Comparison of ENCODE assay signal across 20 cellular contexts in genomic region chr12:116414891-116415290, GRCh38.
DNase-seq lines count a peak whose midpoint lies in the region; ATAC-seq, FAIRE-seq and TF ChIP-seq lines count a peak whose summit lies in the region.
"Had no signal": no experiment of that assay in that cellular context is flagged by ENCODE, and none has a peak within 500 bp of the region (broad histone marks: within the 10 kb centered on the region; RNA-seq: fewer than 3 reads in every experiment).

No MANE protein-coding gene starts in this region.

- H4K8ac ChIP-seq in H1 (ENCODE audit: extremely low read depth, insufficient read depth, low read length): no peak overlapping the region

- TF ChIP-seq CTCF in HEK293 (tag by site-specific recombination; IDR thresholded peaks at IDR 0.05): no peak
- no peak for TF ChIP-seq CTCF in Panc1 (IDR thresholded peaks at IDR 0.05)
- TF ChIP-seq CTCF in H1 (IDR thresholded peaks at IDR 0.05; ENCODE audit: control extremely low read depth in 1 of 3, insufficient read depth in 1 of 3, low read depth in 1 of 3, low read length in 3 of 3): no peak
- TF ChIP-seq CTCF in neural progenitor cell (IDR thresholded peaks at IDR 0.05): no peak

- no peak overlapping the region for H3K4me3 Mint-ChIP-seq in neural progenitor cell
- H3K4me3 Mint-ChIP-seq: B cell; CD8-positive, alpha-beta T cell; GM23338 had no signal

- H4K5ac ChIP-seq in H1 (ENCODE audit: insufficient read length, low read depth, low read length): no peak overlapping the region

- intact Hi-C loops in Panc1 (cut with micrococcal nuclease; ENCODE audit: unreplicated experiment): no loop called here

- H3K4me1 ChIP-seq in HEK293 (ENCODE audit: control insufficient read depth, insufficient read depth, low read length) (no peaks in the 10 kb centered on the region), Panc1 (ENCODE audit: control insufficient read depth, insufficient read depth, low read length) (peaks cover 20% of the 10 kb centered on the region), H1 (replicated peaks in 1 of 4; ENCODE audit: control insufficient read depth in 3 of 4, insufficient read depth in 4 of 4, low read length in 3 of 4) (peaks cover 3 to 10% (median 5%) of the 10 kb centered on the region in 4 experiments; a peak in 6 of 7 replicates), neural progenitor cell (peaks cover 12% of the 10 kb centered on the region)

- H3K56ac ChIP-seq in H1 (replicated peaks; ENCODE audit: insufficient read length, low read depth, low read length): no peak overlapping the region

- H2BK5ac ChIP-seq in H1 (ENCODE audit: low read depth, low read length): peak overlapping the region; percentile 91

- POLR2A ChIA-PET in HEK293 (lab: Yijun Ruan, JAX): no interaction called here
- POLR2A ChIA-PET in Panc1 (lab: Charles Lee): no interaction called here
- POLR2A ChIA-PET in H1 (lab: Charles Lee; ENCODE audit: partially characterized antibody): interaction anchor here (1.1 kb wide), 1 partner anchor 23 kb away, joined by 3 read pairs; no protein-coding TSS in a partner anchor
- POLR2A ChIA-PET in HEK293T (lab: Yijun Ruan, JAX): no interaction called here

- peak overlapping the region; percentile 99; the same call in 1 of the 2 replicates for H2BK15ac ChIP-seq in H1 (ENCODE audit: low read length)

- H3K36me3 ChIP-seq in HEK293 (ENCODE audit: control insufficient read depth in 2 of 2, insufficient read depth in 1 of 2, low read length in 2 of 2) (no peaks in the 10 kb centered on the region), Panc1 (ENCODE audit: control insufficient read depth, insufficient read depth, low read length) (no peaks in the 10 kb centered on the region), H1 (ENCODE audit: control insufficient read depth in 2 of 4, insufficient read depth in 4 of 4, low read length in 3 of 4) (no peaks in the 10 kb centered on the region; a peak in 1 of 8 replicates), neural progenitor cell (no peaks in the 10 kb centered on the region)
- H3K36me3 ChIP-seq: BLaER1 treated with 17β-estradiol and CSF1 and Interleukin-3, amounts not matched to agents 10 nM and 100 nM had no signal

- TF ChIP-seq POLR2A in H1 (IDR thresholded peaks at IDR 0.05; ENCODE audit: control extremely low read depth in 1 of 2, low read depth in 2 of 2, low read length in 2 of 2) (no peak), GM12892 (IDR thresholded peaks at IDR 0.05; ENCODE audit: low read depth, low read length) (no peak)

- H4K20me1 ChIP-seq in H1 (replicated peaks in 1 of 2; ENCODE audit: control insufficient read depth in 1 of 2, insufficient read depth in 2 of 2, low read length in 2 of 2): peaks cover 0 to 4% of the 10 kb centered on the region in 2 experiments
- H4K20me1 ChIP-seq in neural progenitor cell (ENCODE audit: low read depth): no peaks in the 10 kb centered on the region
- H4K20me1 ChIP-seq: BLaER1 treated with 17β-estradiol and CSF1 and Interleukin-3, amounts not matched to agents 10 nM and 100 nM had no signal

- CTCF ChIA-PET in HEK293 (lab: Yijun Ruan, JAX): no interaction called here
- CTCF ChIA-PET in Panc1 (lab: Charles Lee): no interaction called here
- CTCF ChIA-PET in H1 (lab: Charles Lee; ENCODE audit: partially characterized antibody): interaction anchor here (0.6 to 1.6 kb wide), 3 partner anchors 10 to 137 kb away, joined by 3 to 4 read pairs (median 4); no protein-coding TSS in a partner anchor
- CTCF ChIA-PET in HEK293T (lab: Yijun Ruan, JAX): no interaction called here

- no TSS peak for BruUV-seq in Panc1 (replicated peaks; lab: Mats Ljungman, UMichigan)

- peaks cover 7% of the 10 kb centered on the region for H3K23me2 ChIP-seq in H1 (ENCODE audit: low read depth, low read length)

- peaks cover 5% of the 10 kb centered on the region for H3K27me3 Mint-ChIP-seq in neural progenitor cell (ENCODE audit: insufficient read depth, low read depth)
- H3K27me3 Mint-ChIP-seq: B cell had no signal

- H3K27ac Mint-ChIP-seq in neural progenitor cell: no peak overlapping the region
- H3K27ac Mint-ChIP-seq: B cell; CD8-positive, alpha-beta T cell; GM23338 had no signal

- no peak for ATAC-seq in Panc1
- ATAC-seq: CD8-positive, alpha-beta T cell; HCT116 had no signal

- peaks cover 33% of the 10 kb centered on the region for H3F3A ChIP-seq in neural progenitor cell (ENCODE audit: low read depth)

- H3K27ac ChIP-seq in HEK293 (ENCODE audit: extremely low read depth, low read depth, low read length) (no peak overlapping the region), Panc1 (ENCODE audit: low read length) (peak overlapping the region; percentile 75; the same call in 1 of the 2 replicates), H1 (ENCODE audit: low read depth, low read length) (no peak overlapping the region), neural progenitor cell (peak overlapping the region; percentile 61)
- H3K27ac ChIP-seq: BLaER1 treated with 17β-estradiol and CSF1 and Interleukin-3, amounts not matched to agents 10 nM and 100 nM had no signal

- H3K79me2 ChIP-seq in H1 (ENCODE audit: control insufficient read depth in 1 of 2, insufficient read depth in 2 of 2, low read length in 2 of 2) (no peaks in the 10 kb centered on the region), neural progenitor cell (ENCODE audit: low read depth) (no peaks in the 10 kb centered on the region)

- H3K4me2 ChIP-seq in H1 (ENCODE audit: insufficient read depth in 1 of 2, low read depth in 2 of 2, low read length in 2 of 2) (peak overlapping the region in 1 of 2 experiments; percentile 3; a peak in 1 of 4 replicates), neural progenitor cell (no peak overlapping the region)
- H3K4me2 ChIP-seq: BLaER1 treated with 17β-estradiol and CSF1 and Interleukin-3, amounts not matched to agents 10 nM and 100 nM; GM23338 had no signal

- H2AFZ ChIP-seq in H1 (ENCODE audit: low read length) (no peak overlapping the region), neural progenitor cell (replicated peaks) (no peak overlapping the region)
- H2AFZ ChIP-seq: GM23338 had no signal

- in situ Hi-C loops in Panc1 (cut with HindIII; ENCODE audit: low pct_unique_long_range_greater_than_20kb, low sequenced_read_pairs): no loop called here

- 90% methylated on average over 12 of the region's 12 CpGs; no CpG with 5 or more reads in 1 of the 2 experiments for WGBS in H1 (ENCODE audit: extremely low coverage in 1 of 2, insufficient coverage in 1 of 2, insufficient read length in 1 of 2, insufficient replicate concordance in 2 of 2, low coverage in 1 of 2, low lambda C conversion rate in 2 of 2, missing lambda C conversion rate in 1 of 2), 2 experiments

- H4K91ac ChIP-seq in H1 (replicated peaks; ENCODE audit: insufficient read length, low read length): peak overlapping the region; percentile 76

- H3K79me1 ChIP-seq in H1 (ENCODE audit: low read depth, low read length): no peaks in the 10 kb centered on the region

- peak overlapping the region; percentile 100 for H2AK5ac ChIP-seq in H1 (ENCODE audit: low read depth, low read length)

- no peak overlapping the region for H2BK120ac ChIP-seq in H1 (replicated peaks; ENCODE audit: low read depth, low read length)

- peak overlapping the region; percentile 90 for H2BK12ac ChIP-seq in H1 (ENCODE audit: low read depth, low read length)

- peak overlapping the region; percentile 80 for H3K18ac ChIP-seq in H1 (ENCODE audit: extremely low read depth, low read length)

- TF ChIP-seq RAD21 in H1 (IDR thresholded peaks at IDR 0.05 in 1 of 2, conservative IDR thresholded peaks at IDR 0.05 in 1 of 2; ENCODE audit: low read depth in 2 of 2, low read length in 2 of 2): no peak

- H3K4ac ChIP-seq in H1 (replicated peaks; ENCODE audit: insufficient read length, low read depth, low read length): peak overlapping the region; percentile 62

- no peak for TF ChIP-seq EP300 in H1 (IDR thresholded peaks at IDR 0.05; ENCODE audit: borderline replicate concordance in 1 of 2, low read depth in 2 of 2, low read length in 2 of 2)

- H3K4me3 ChIP-seq in HEK293 (ENCODE audit: low read depth, low read length) (no peak overlapping the region), Panc1 (ENCODE audit: low read depth in 2 of 2, low read length in 2 of 2) (no peak overlapping the region), H1 (ENCODE audit: extremely low read depth in 1 of 4, insufficient read depth in 2 of 4, low read depth in 3 of 4, low read length in 4 of 4) (no peak overlapping the region), neural progenitor cell (no peak overlapping the region)
- H3K4me3 ChIP-seq: BLaER1 treated with 17β-estradiol and CSF1 and Interleukin-3, amounts not matched to agents 10 nM and 100 nM; GM23338 had no signal

- DNase-seq in Panc1 (ENCODE audit: low read depth, low spot score) (no peak), H1 (ENCODE audit: low read depth in 1 of 2, low spot score in 2 of 2) (no peak), neural progenitor cell (ENCODE audit: low spot score) (no peak), HEK293T (ENCODE audit: extremely low spot score) (no peak), GM12892 (ENCODE audit: insufficient read length) (no peak)
- no peak for DNase-seq in effector CD8-positive, alpha-beta T cell (lab: John Stamatoyannopoulos, UW)
- no peak for DNase-seq in activated naive CD4-positive, alpha-beta T cell treated with anti-CD3 and anti-CD28 coated beads, Interleukin-2, amount 50 U/mL, for 16 hours
- DNase-seq: 8988T; Calu3; CD8-positive, alpha-beta T cell; DND-41; EL; H7 had no signal

- H2BK20ac ChIP-seq in H1 (ENCODE audit: low read length): peak overlapping the region; percentile 84; the same call in 1 of the 2 replicates

- no peaks in the 10 kb centered on the region for H3K36me3 Mint-ChIP-seq in neural progenitor cell
- H3K36me3 Mint-ChIP-seq: CD8-positive, alpha-beta T cell had no signal

- H3K14ac ChIP-seq in H1 (ENCODE audit: insufficient read length): no peak overlapping the region

- H3K9me3 ChIP-seq in HEK293 (ENCODE audit: control insufficient read depth, insufficient read depth, low read depth, low read length) (no peaks in the 10 kb centered on the region), Panc1 (ENCODE audit: control insufficient read depth, insufficient read depth, low read depth, low read length) (no peaks in the 10 kb centered on the region), H1 (ENCODE audit: insufficient read depth in 2 of 2, low read depth in 1 of 2, low read length in 1 of 2) (no peaks in the 10 kb centered on the region), neural progenitor cell (ENCODE audit: low read depth) (no peaks in the 10 kb centered on the region)
- H3K9me3 ChIP-seq: BLaER1 treated with 17β-estradiol and CSF1 and Interleukin-3, amounts not matched to agents 10 nM and 100 nM had no signal

- H3K4me1 Mint-ChIP-seq in neural progenitor cell: peaks cover 9% of the 10 kb centered on the region
- H3K4me1 Mint-ChIP-seq: GM23338 had no signal

- H3K9ac ChIP-seq in H1 (replicated peaks in 1 of 4; ENCODE audit: extremely low read depth in 1 of 4, low read depth in 3 of 4, low read length in 3 of 4) (no peak overlapping the region), neural progenitor cell (no peak overlapping the region)
- H3K9ac ChIP-seq: BLaER1 treated with 17β-estradiol and CSF1 and Interleukin-3, amounts not matched to agents 10 nM and 100 nM had no signal

- no peak overlapping the region for H3K23ac ChIP-seq in H1 (ENCODE audit: insufficient read length)

- H3K27me3 ChIP-seq in Panc1 (ENCODE audit: control insufficient read depth, insufficient read depth, low read length) (no peaks in the 10 kb centered on the region), H1 (replicated peaks in 1 of 4; ENCODE audit: control insufficient read depth in 3 of 4, extremely low read depth in 1 of 4, insufficient read depth in 3 of 4, low read length in 3 of 4) (no peaks in the 10 kb centered on the region), neural progenitor cell (no peaks in the 10 kb centered on the region)
- H3K27me3 ChIP-seq: BLaER1 treated with 17β-estradiol and CSF1 and Interleukin-3, amounts not matched to agents 10 nM and 100 nM had no signal

- no peaks in the 10 kb centered on the region for H3K9me3 Mint-ChIP-seq in neural progenitor cell
- H3K9me3 Mint-ChIP-seq: CD8-positive, alpha-beta T cell; GM23338 had no signal

- FAIRE-seq in H1 (lab: Jason Lieb, UNC) (no peak), GM12892 (lab: Jason Lieb, UNC) (no peak)
- FAIRE-seq: GM12891, GM18507 had no signal

Comparison
In these comparisons a context has a peak if more than half of its experiments do, and no peak if none do; other contexts are left out.
1. H3K27ac ChIP-seq: peak in Panc1 (single experiment) and neural progenitor cell (single experiment); none in HEK293 (single experiment) and H1 (single experiment).